In genomic region chr19:5905072-5905778, GRCh38 we compare ENCODE assay signal across 8 cellular contexts. TPM values are rescaled to one million over a fixed set of nuclear protein-coding genes. Genes with fewer than 3 reads are reported as not detected.
DNase-seq lines count a peak whose midpoint lies in the region; ATAC-seq, FAIRE-seq and TF ChIP-seq lines count a peak whose summit lies in the region.

No MANE protein-coding gene starts in this region.

- POLR2A ChIA-PET in OCI-LY7 (lab: Charles Lee) = interaction anchor here (0.7 to 1.3 kb wide), 2 partner anchors 76 to 458 kb away, joined by 3 to 4 read pairs; no protein-coding TSS in a partner anchor

- no peak overlapping the region for H2AFZ ChIP-seq in OCI-LY7 (ENCODE audit: low read length)

- peaks cover 10% of the 10 kb centered on the region for H3K4me1 Mint-ChIP-seq in progenitor cell of endocrine pancreas (ENCODE audit: low read depth)

- H3K27me3 ChIP-seq in GM06990 (replicated peaks; ENCODE audit: control insufficient read depth, insufficient read depth, low read length) = no peaks in the 10 kb centered on the region

- intact Hi-C loops in OCI-LY7 (cut with micrococcal nuclease; ENCODE audit: unreplicated experiment) = loop anchor here (2.0 to 10.0 kb wide), 3 partner anchors 74 to 218 kb away; partner anchors contain the start of gene RANBP3

- H3K27ac Mint-ChIP-seq in progenitor cell of endocrine pancreas = peak overlapping the region; percentile 85

- FAIRE-seq in RCC 7860 (lab: Jason Lieb, UNC) = no peak

- no peak for ATAC-seq in HG03045 (IDR thresholded peaks at IDR 0.05; ENCODE audit: unreplicated experiment)

- peaks cover 30% of the 10 kb centered on the region for H3K79me2 ChIP-seq in OCI-LY7 (ENCODE audit: insufficient read depth, low read depth, low read length)

- H3K9me3 Mint-ChIP-seq in progenitor cell of endocrine pancreas (ENCODE audit: low read depth) = no peaks in the 10 kb centered on the region

- no peaks in the 10 kb centered on the region for H3K9me2 ChIP-seq in OCI-LY7 (ENCODE audit: insufficient read depth, low read length)

- peaks cover 4% of the 10 kb centered on the region for H3K36me3 Mint-ChIP-seq in progenitor cell of endocrine pancreas (ENCODE audit: insufficient read depth)

- H3K36me3 ChIP-seq in GM06990 (ENCODE audit: control insufficient read depth, insufficient read depth, low read length) = peaks cover 6% of the 10 kb centered on the region
- peaks cover 21% of the 10 kb centered on the region for H3K36me3 ChIP-seq in OCI-LY7 (ENCODE audit: insufficient read depth, low read length)

- H3K27me3 Mint-ChIP-seq in progenitor cell of endocrine pancreas = no peaks in the 10 kb centered on the region

- peak overlapping the region; percentile 96 for H3K4me2 ChIP-seq in OCI-LY7 (ENCODE audit: low read length)

- DNase-seq in GM06990 (ENCODE audit: extremely low read depth, insufficient read length) (no peak), OCI-LY7 (ENCODE audit: low spot score) (no peak), epithelial cell of prostate (ENCODE audit: low read depth, low spot score) (no peak), progenitor cell of endocrine pancreas (ENCODE audit: low spot score, unreplicated experiment) (no peak), RCC 7860 (ENCODE audit: low spot score) (no peak), NCI-H2029 treated with DMSO at 0.1 percent for 48 hours (lab: John Stamatoyannopoulos, UW) (no peak), retina (no peak)

- H3K9me3 ChIP-seq in OCI-LY7 (ENCODE audit: low read length) = no peaks in the 10 kb centered on the region

- CTCF ChIA-PET in OCI-LY7 (lab: Charles Lee; ENCODE audit: unreplicated experiment) = interaction anchor here (3.4 kb wide), 1 partner anchor 101 kb away, joined by 12 read pairs; no protein-coding TSS in a partner anchor

- H4K20me1 ChIP-seq in OCI-LY7 (ENCODE audit: insufficient read depth, low read length) = no peaks in the 10 kb centered on the region

- peaks cover 15% of the 10 kb centered on the region for H3K4me1 ChIP-seq in OCI-LY7 (ENCODE audit: insufficient read depth, low read length, poor library complexity, severe bottlenecking)

- no TSS peak for BruUV-seq in OCI-LY7 (replicated peaks; lab: Mats Ljungman, UMichigan)

- H3K27ac ChIP-seq in OCI-LY7 (ENCODE audit: low read depth, low read length, poor library complexity, severe bottlenecking) (peak overlapping the region; percentile 27), epithelial cell of prostate (peak overlapping the region; percentile 53)

- TF ChIP-seq CTCF in GM06990 (IDR thresholded peaks at IDR 0.05; ENCODE audit: insufficient read depth, low read length, poor library complexity, severe bottlenecking) (no peak), OCI-LY7 (conservative IDR thresholded peaks at IDR 0.05; ENCODE audit: low read length) (no peak), progenitor cell of endocrine pancreas (IDR thresholded peaks at IDR 0.05; ENCODE audit: unreplicated experiment) (no peak)

- peak overlapping the region; percentile 92 for H3K4me3 Mint-ChIP-seq in progenitor cell of endocrine pancreas (ENCODE audit: low read depth)

- H3K4me3 ChIP-seq in GM06990 (replicated peaks; ENCODE audit: low read depth, low read length) (peak overlapping the region; percentile 91), OCI-LY7 (ENCODE audit: low read depth, low read length, poor library complexity, severe bottlenecking) (peak overlapping the region; percentile 83)

RNA-seq across cellular contexts. Expression of gene VMAC, which starts 0.6 kb away (rescaled TPM):
- total RNA-seq in OCI-LY7 (2014; rRNA removed; shearing (Covaris generic)) = 6.6 and 6.8 TPM in 2 replicates
- total RNA-seq in OCI-LY7 (2022) (6.0 and 7.9 TPM in 2 replicates), progenitor cell of endocrine pancreas (13.9 and 15.2 TPM in 2 replicates)

RNA-seq across cellular contexts. Expression of gene NDUFA11, which starts 1.6 kb away (rescaled TPM):
- 217 and 293 TPM in 2 replicates for total RNA-seq in OCI-LY7 (2014; rRNA removed; shearing (Covaris generic))
- total RNA-seq in OCI-LY7 (2022) (248 and 280 TPM in 2 replicates), progenitor cell of endocrine pancreas (210 and 217 TPM in 2 replicates)

RNA-seq across cellular contexts. Expression of gene CAPS, which starts 8.8 kb away (rescaled TPM):
- total RNA-seq in OCI-LY7 (2014; rRNA removed; shearing (Covaris generic)) = 5.6 and 8.1 TPM in 2 replicates
- total RNA-seq in OCI-LY7 (2022) = 11.0 and 12.9 TPM in 2 replicates
- 22.1 and 22.5 TPM in 2 replicates for total RNA-seq in progenitor cell of endocrine pancreas

RNA-seq across cellular contexts. Expression of gene FUT5, which starts 34.9 kb away (rescaled TPM):
- total RNA-seq in OCI-LY7 (2014; rRNA removed; shearing (Covaris generic)) = 0.09 and 0.93 TPM in 2 replicates
- 0.25 and 0.37 TPM in 2 replicates for total RNA-seq in OCI-LY7 (2022)
- total RNA-seq in progenitor cell of endocrine pancreas = not detected in 2 replicates

RNA-seq across cellular contexts. Expression of gene FUT3, which starts 54.0 kb away (rescaled TPM):
- total RNA-seq in OCI-LY7 (2014; rRNA removed; shearing (Covaris generic)) = 0.47 and 0.98 TPM in 2 replicates
- total RNA-seq in OCI-LY7 (2022) (0.63 TPM in 1 of 2 replicates, not detected in the other), progenitor cell of endocrine pancreas (not detected in 2 replicates)
